In genomic region chr9:89010526-89011089, GRCh38 we compare ENCODE assay signal across 20 cellular contexts. TPM values are rescaled to one million over a fixed set of nuclear protein-coding genes. Genes with fewer than 3 reads are reported as not detected.
A peak's percentile ranks its signal among the peaks of the same experiment; 100 is the strongest.
DNase-seq lines count a peak whose midpoint lies in the region; ATAC-seq, FAIRE-seq and TF ChIP-seq lines count a peak whose summit lies in the region.
"Had no signal": no experiment of that assay in that cellular context is flagged by ENCODE, and none has a peak within 500 bp of the region (broad histone marks: within the 10 kb centered on the region; RNA-seq: fewer than 3 reads in every experiment).

No MANE protein-coding gene starts in this region.

- H3K9me3 ChIP-seq in left ventricle myocardium inferior (replicated peaks) (no peaks in the 10 kb centered on the region), SK-N-MC (ENCODE audit: low read depth, low read length) (no peaks in the 10 kb centered on the region), neural progenitor cell (ENCODE audit: low read depth) (no peaks in the 10 kb centered on the region)
- H3K9me3 ChIP-seq: BLaER1 treated with 17β-estradiol and CSF1 and Interleukin-3, amounts not matched to agents 10 nM and 100 nM had no signal

- no peaks in the 10 kb centered on the region for H3K9me3 Mint-ChIP-seq in neural progenitor cell
- H3K9me3 Mint-ChIP-seq: HFFc6 had no signal

- no peak for ATAC-seq in GM21723 (IDR thresholded peaks at IDR 0.05; ENCODE audit: unreplicated experiment)

- H3K36me3 ChIP-seq in left ventricle myocardium inferior = no peaks in the 10 kb centered on the region
- H3K36me3 ChIP-seq in SK-N-MC (ENCODE audit: insufficient read depth, low read length) = no peaks in the 10 kb centered on the region
- no peaks in the 10 kb centered on the region for H3K36me3 ChIP-seq in neural progenitor cell
- H3K36me3 ChIP-seq: BLaER1 treated with 17β-estradiol and CSF1 and Interleukin-3, amounts not matched to agents 10 nM and 100 nM had no signal

- no peak overlapping the region for H3K27ac Mint-ChIP-seq in neural progenitor cell
- H3K27ac Mint-ChIP-seq: CD4-positive, CD25-positive, alpha-beta regulatory T cell; HFFc6 had no signal

- DNase-seq in cardiac septum (ENCODE audit: low spot score) (peak; percentile 53), left ventricle myocardium inferior (no peak), SK-N-MC (ENCODE audit: low read depth, low spot score) (no peak), neural progenitor cell (ENCODE audit: low spot score) (peak; percentile 35), RCC 7860 (ENCODE audit: low spot score) (no peak)
- DNase-seq in stimulated activated CD4-positive, alpha-beta T cell treated with anti-CD3 and anti-CD28 coated beads, Interleukin-4, amount 100 ng/mL, for 4 hours = no peak
- DNase-seq: 8988T; ACHN; Calu3; CD4-positive, CD25-positive, alpha-beta regulatory T cell; DMS153; DMS79 treated with DMSO at 0.1 percent for 48 hours; EL; GOT3; HCEC 1CT; HFFc6 had no signal

- H3K27ac ChIP-seq in left ventricle myocardium inferior (replicated peaks) (no peak overlapping the region), SK-N-MC (peak overlapping the region; percentile 79), neural progenitor cell (no peak overlapping the region)
- H3K27ac ChIP-seq: BLaER1 treated with 17β-estradiol and CSF1 and Interleukin-3, amounts not matched to agents 10 nM and 100 nM had no signal

- no peak overlapping the region for H3K4me2 ChIP-seq in neural progenitor cell
- H3K4me2 ChIP-seq: BLaER1 treated with 17β-estradiol and CSF1 and Interleukin-3, amounts not matched to agents 10 nM and 100 nM had no signal

- peaks cover 12% of the 10 kb centered on the region for H3K4me1 Mint-ChIP-seq in neural progenitor cell
- H3K4me1 Mint-ChIP-seq: CD4-positive, CD25-positive, alpha-beta regulatory T cell had no signal

- H3K4me3 ChIP-seq in left ventricle myocardium inferior (no peak overlapping the region), SK-N-MC (peak overlapping the region; percentile 12; the same call in 1 of the 2 replicates), neural progenitor cell (no peak overlapping the region)
- H3K4me3 ChIP-seq: BLaER1 treated with 17β-estradiol and CSF1 and Interleukin-3, amounts not matched to agents 10 nM and 100 nM had no signal

- no peaks in the 10 kb centered on the region for H3K79me2 ChIP-seq in neural progenitor cell (ENCODE audit: low read depth)

- H4K20me1 ChIP-seq in neural progenitor cell (ENCODE audit: low read depth) = peaks cover 7% of the 10 kb centered on the region
- H4K20me1 ChIP-seq: BLaER1 treated with 17β-estradiol and CSF1 and Interleukin-3, amounts not matched to agents 10 nM and 100 nM had no signal

- H3K4me1 ChIP-seq in left ventricle myocardium inferior = peaks cover 10% of the 10 kb centered on the region
- H3K4me1 ChIP-seq in neural progenitor cell = peaks cover under 1% of the 10 kb centered on the region

- H3F3A ChIP-seq in neural progenitor cell (ENCODE audit: low read depth) = no peaks in the 10 kb centered on the region

- peaks cover 4% of the 10 kb centered on the region for H3K27me3 Mint-ChIP-seq in neural progenitor cell (ENCODE audit: insufficient read depth, low read depth)

- no peak for FAIRE-seq in RCC 7860 (lab: Jason Lieb, UNC)
- FAIRE-seq: G401.6, GM12891 had no signal

- no peak overlapping the region for H3K4me3 Mint-ChIP-seq in neural progenitor cell
- H3K4me3 Mint-ChIP-seq: CD4-positive, CD25-positive, alpha-beta regulatory T cell; HFFc6 had no signal

- H3K27me3 ChIP-seq in left ventricle myocardium inferior (ENCODE audit: low read depth) = no peaks in the 10 kb centered on the region
- no peaks in the 10 kb centered on the region for H3K27me3 ChIP-seq in neural progenitor cell
- H3K27me3 ChIP-seq: BLaER1 treated with 17β-estradiol and CSF1 and Interleukin-3, amounts not matched to agents 10 nM and 100 nM had no signal

- H3K36me3 Mint-ChIP-seq in neural progenitor cell = peaks cover 15% of the 10 kb centered on the region
- H3K36me3 Mint-ChIP-seq: CD4-positive, CD25-positive, alpha-beta regulatory T cell had no signal

- no peak for TF ChIP-seq CTCF in left ventricle myocardium inferior (IDR thresholded peaks at IDR 0.05; ENCODE audit: borderline replicate concordance)
- TF ChIP-seq CTCF in neural progenitor cell (IDR thresholded peaks at IDR 0.05) = no peak

- H3K9ac ChIP-seq in SK-N-MC (ENCODE audit: insufficient read length) (no peak overlapping the region), neural progenitor cell (no peak overlapping the region)
- H3K9ac ChIP-seq: BLaER1 treated with 17β-estradiol and CSF1 and Interleukin-3, amounts not matched to agents 10 nM and 100 nM had no signal

- no peak overlapping the region for H2AFZ ChIP-seq in neural progenitor cell (replicated peaks)

- intact Hi-C loops in cardiac septum (cut with DNase I) = no loop called here
- intact Hi-C loops in left ventricle myocardium inferior (cut with micrococcal nuclease) = no loop called here

RNA-seq across cellular contexts. Expression of gene S1PR3, which starts 19.3 kb away (rescaled TPM):
- 9.9 TPM for total RNA-seq in cardiac septum
- total RNA-seq in left ventricle myocardium inferior = 26.8 TPM
- 21.6 and 29.4 TPM in 2 replicates for total RNA-seq in neural progenitor cell (ENCODE audit: low replicate concordance)
- total RNA-seq: CD4-positive, CD25-positive, alpha-beta regulatory T cell had no signal

Comparison
In these comparisons a context has a peak if more than half of its experiments do, and no peak if none do; other contexts are left out.
1. DNase-seq: peak in cardiac septum (single experiment) and neural progenitor cell (single experiment); none in left ventricle myocardium inferior (single experiment), SK-N-MC (single experiment), stimulated activated CD4-positive, alpha-beta T cell treated with anti-CD3 and anti-CD28 coated beads, Interleukin-4, amount 100 ng/mL, for 4 hours (0 of 2) and RCC 7860 (single experiment).